Comparison of ENCODE assay signal across 11 cellular contexts in genomic region chr4:76420311-76420710, GRCh38. TPM values are rescaled to one million over a fixed set of nuclear protein-coding genes. Genes with fewer than 3 reads are reported as not detected.
DNase-seq lines count a peak whose midpoint lies in the region; ATAC-seq and TF ChIP-seq lines count a peak whose summit lies in the region.
"Had no signal": no experiment of that assay in that cellular context is flagged by ENCODE, and none has a peak within 500 bp of the region (broad histone marks: within the 10 kb centered on the region; RNA-seq: fewer than 3 reads in every experiment).

No MANE protein-coding gene starts in this region.

- DNase-seq in Calu3 (no peak), left ventricle myocardium superior (no peak), sciatic nerve (ENCODE audit: low spot score) (no peak), SHP77 (lab: John Stamatoyannopoulos, UW) (no peak)
- no peak for DNase-seq in NK-92 treated with Interleukin-12 subunit alpha and Interleukin-12 subunit beta, amount 100 ng/mL, for 24 hours (lab: John Stamatoyannopoulos, UW)

- peak overlapping the region; percentile 82 for H3K4me3 Mint-ChIP-seq in Calu3 (ENCODE audit: low read depth, unreplicated experiment)
- peak overlapping the region; percentile 73 for H3K4me3 Mint-ChIP-seq in activated naive CD8-positive, alpha-beta T cell
- H3K4me3 Mint-ChIP-seq: nephron had no signal

- CTCF ChIA-PET in Calu3 (lab: Charles Lee), result no interaction called here

- no peak overlapping the region for H3K27ac Mint-ChIP-seq in Calu3 (ENCODE audit: unreplicated experiment)
- H3K27ac Mint-ChIP-seq in activated naive CD8-positive, alpha-beta T cell, result no peak overlapping the region
- H3K27ac Mint-ChIP-seq: nephron had no signal

- H3K36me3 Mint-ChIP-seq in Calu3 (ENCODE audit: insufficient read depth, unreplicated experiment), result peaks cover 11% of the 10 kb centered on the region
- H3K36me3 Mint-ChIP-seq in activated naive CD8-positive, alpha-beta T cell, result peaks cover 3% of the 10 kb centered on the region

- TF ChIP-seq CTCF in Calu3 (IDR thresholded peaks at IDR 0.05; ENCODE audit: unreplicated experiment), result no peak

- ATAC-seq in left ventricle myocardium superior (peak; percentile 34), sciatic nerve (peak; percentile 54), HG03439 (IDR thresholded peaks at IDR 0.05; ENCODE audit: unreplicated experiment) (no peak), HG02840 (IDR thresholded peaks at IDR 0.05; ENCODE audit: low FRiP score, unreplicated experiment) (no peak)

- no TSS peak for BruUV-seq in Calu3 (replicated peaks; lab: Mats Ljungman, UMichigan)

- H3K4me1 Mint-ChIP-seq in Calu3 (ENCODE audit: low read depth, unreplicated experiment), result peaks cover 1% of the 10 kb centered on the region
- peaks cover 8% of the 10 kb centered on the region for H3K4me1 Mint-ChIP-seq in activated naive CD8-positive, alpha-beta T cell (ENCODE audit: low read depth)
- H3K4me1 Mint-ChIP-seq: nephron had no signal

- H3K27me3 Mint-ChIP-seq in Calu3 (ENCODE audit: unreplicated experiment), result no peaks in the 10 kb centered on the region
- H3K27me3 Mint-ChIP-seq in activated naive CD8-positive, alpha-beta T cell, result peaks cover 18% of the 10 kb centered on the region

- intact Hi-C loops in Calu3 (cut with micrococcal nuclease; ENCODE audit: unreplicated experiment), result no loop called here
- intact Hi-C loops in left ventricle myocardium superior (cut with micrococcal nuclease), result no loop called here
- intact Hi-C loops in sciatic nerve (cut with DNase I), result loop anchor here (10.0 kb wide), 1 partner anchor 334 kb away; no protein-coding TSS in a partner anchor

- H3K9me3 Mint-ChIP-seq in Calu3 (ENCODE audit: low read depth, unreplicated experiment), result no peaks in the 10 kb centered on the region
- H3K9me3 Mint-ChIP-seq in activated naive CD8-positive, alpha-beta T cell (ENCODE audit: low read depth), result no peaks in the 10 kb centered on the region

RNA-seq across cellular contexts. Expression of gene CCDC158, which starts 0.6 kb away (rescaled TPM):
- total RNA-seq in Calu3 (2022) (0.12 TPM in 1 of 2 replicates, not detected in the other), left ventricle myocardium superior (0.59 TPM), sciatic nerve (1.9 TPM)
- total RNA-seq: H4, Peyer's patch had no signal

RNA-seq across cellular contexts. Expression of gene SHROOM3, which starts 14.7 kb away (rescaled TPM):
- total RNA-seq in Calu3 (2022), result 114 and 135 TPM in 2 replicates
- 14.2 TPM for total RNA-seq in left ventricle myocardium superior
- 46.2 TPM for total RNA-seq in sciatic nerve

Comparison
In these comparisons a context has a peak if more than half of its experiments do, and no peak if none do; other contexts are left out.
1. ATAC-seq: peak in left ventricle myocardium superior (single experiment) and sciatic nerve (single experiment); none in HG03439 (single experiment) and HG02840 (single experiment).